Comparison of ENCODE assay signal across 31 cellular contexts in genomic region chr2:219902870-219903269, GRCh38.
"Had no signal": no experiment of that assay in that cellular context is flagged by ENCODE, and none has a peak within 500 bp of the region (broad histone marks: within the 10 kb centered on the region; RNA-seq: fewer than 3 reads in every experiment).

No MANE protein-coding gene starts in this region.

- H3K9me3 Mint-ChIP-seq: activated B cell treated with CpG ODN at 0.5 μM for 24 hours; activated naive CD8-positive, alpha-beta T cell treated with anti-CD3 and anti-CD28 coated beads for 36 hours; central memory CD8-positive, alpha-beta T cell; effector memory CD8-positive, alpha-beta T cell; natural killer cell; stimulated activated memory B cell treated with anti-CD40 and anti-IgM and Interleukin-4, amounts not matched to agents 10 μg/mL and 1 μg/mL and 100 μg/mL, for 72 hours; T-helper 1 cell treated with Interleukin-12 subunit alpha and Interleukin-12 subunit beta and Interleukin-4 antibody, amounts not matched to agents 30 μg/mL and 1 μg/mL, for 36 hours had no signal

- H3K4me1 ChIP-seq: breast epithelium, gastroesophageal sphincter, sigmoid colon, stomach, suprapubic skin, transverse colon, uterus had no signal

- DNase-seq: activated B cell treated with CpG ODN at 0.5 μM for 24 hours; activated CD4-positive, alpha-beta T cell treated with anti-CD3 and anti-CD28 coated beads for 4 hours; activated CD4-positive, alpha-beta T cell treated with anti-CD3 and anti-CD28 coated beads, Interleukin-2, amount 50 U/mL, for 48 hours; activated CD8-positive, alpha-beta memory T cell treated with anti-CD3 and anti-CD28 coated beads, Interleukin-2, amount 50 U/mL, for 48 hours; activated naive CD4-positive, alpha-beta T cell treated with Interleukin-2 at 50 U/mL for 16 hours; activated naive CD8-positive, alpha-beta T cell treated with anti-CD3 and anti-CD28 coated beads for 36 hours; activated T-cell treated with anti-CD3 and anti-CD28 coated beads, Interleukin-2, amount 50 U/mL, for 48 hours; dorsolateral prefrontal cortex; effector memory CD8-positive, alpha-beta T cell; head of caudate nucleus; kidney; natural killer cell; occipital lobe; posterior cingulate gyrus; sigmoid colon; stimulated activated CD4-positive, alpha-beta T cell treated with anti-CD3 and anti-CD28 coated beads, Interleukin-15, amount 100 ng/mL, for 24 hours; stomach; T1000; transverse colon; uterus had no signal

- H3K4me2 ChIP-seq: smooth muscle cell had no signal

- H3K36me3 ChIP-seq: breast epithelium, gastroesophageal sphincter, sigmoid colon, stomach, suprapubic skin, transverse colon, uterus had no signal

- H3K27ac Mint-ChIP-seq: activated B cell treated with CpG ODN at 0.5 μM for 24 hours; activated naive CD8-positive, alpha-beta T cell treated with anti-CD3 and anti-CD28 coated beads for 36 hours; effector memory CD8-positive, alpha-beta T cell; natural killer cell; stimulated activated memory B cell treated with anti-CD40 and anti-IgM and Interleukin-4, amounts not matched to agents 10 μg/mL and 1 μg/mL and 100 μg/mL, for 72 hours; T-helper 1 cell treated with Interleukin-12 subunit alpha and Interleukin-12 subunit beta and Interleukin-4 antibody, amounts not matched to agents 30 μg/mL and 1 μg/mL, for 36 hours had no signal

- FAIRE-seq: colon, kidney had no signal

- H3K36me3 Mint-ChIP-seq: activated naive CD8-positive, alpha-beta T cell treated with anti-CD3 and anti-CD28 coated beads for 36 hours; natural killer cell; stimulated activated memory B cell treated with anti-CD40 and anti-IgM and Interleukin-4, amounts not matched to agents 10 μg/mL and 1 μg/mL and 100 μg/mL, for 72 hours had no signal

- H3K27ac ChIP-seq: breast epithelium, dorsolateral prefrontal cortex, epithelial cell of prostate, gastroesophageal sphincter, sigmoid colon, stomach, suprapubic skin, transverse colon, uterus had no signal

- H3K4me3 Mint-ChIP-seq: activated B cell treated with CpG ODN at 0.5 μM for 24 hours; activated naive CD8-positive, alpha-beta T cell treated with anti-CD3 and anti-CD28 coated beads for 36 hours; central memory CD8-positive, alpha-beta T cell; effector memory CD8-positive, alpha-beta T cell; natural killer cell; stimulated activated memory B cell treated with anti-CD40 and anti-IgM and Interleukin-4, amounts not matched to agents 10 μg/mL and 1 μg/mL and 100 μg/mL, for 72 hours; T-helper 1 cell treated with Interleukin-12 subunit alpha and Interleukin-12 subunit beta and Interleukin-4 antibody, amounts not matched to agents 30 μg/mL and 1 μg/mL, for 36 hours had no signal

- H3K27me3 ChIP-seq: breast epithelium, sigmoid colon, transverse colon, uterus had no signal

- H3K9me3 ChIP-seq: breast epithelium, gastroesophageal sphincter, sigmoid colon, stomach, suprapubic skin, transverse colon, uterus had no signal

- H3K4me3 ChIP-seq: breast epithelium, dorsolateral prefrontal cortex, gastroesophageal sphincter, lung, sigmoid colon, smooth muscle cell, stomach, suprapubic skin, transverse colon, uterus had no signal

- ATAC-seq: effector memory CD8-positive, alpha-beta T cell; gastroesophageal sphincter; left lobe of liver; natural killer cell; stimulated activated memory B cell treated with anti-CD40 and anti-IgM and Interleukin-4, amounts not matched to agents 10 μg/mL and 1 μg/mL and 100 μg/mL, for 72 hours had no signal

- H3K4me1 Mint-ChIP-seq: activated B cell treated with CpG ODN at 0.5 μM for 24 hours; activated naive CD8-positive, alpha-beta T cell treated with anti-CD3 and anti-CD28 coated beads for 36 hours; central memory CD8-positive, alpha-beta T cell; natural killer cell; stimulated activated memory B cell treated with anti-CD40 and anti-IgM and Interleukin-4, amounts not matched to agents 10 μg/mL and 1 μg/mL and 100 μg/mL, for 72 hours had no signal
